ENCODE assay signal across 1 cellular context in genomic region chr1:21520899-21521716, GRCh38.
TF ChIP-seq lines count a peak whose summit lies in the region.

No MANE protein-coding gene starts in this region.

TF ChIP-seq in GM12878, 131 proteins besides CTCF, POLR2A, EP300 and RAD21 (continued from another document):
- TF ChIP-seq CUX1 (IDR thresholded peaks at IDR 0.05; ENCODE audit: insufficient replicate concordance, low read depth, low read length) (no peak), YBX1 (IDR thresholded peaks at IDR 0.05) (no peak), RB1 (IDR thresholded peaks at IDR 0.05; ENCODE audit: borderline replicate concordance) (no peak), NRF1 (conservative IDR thresholded peaks at IDR 0.05; ENCODE audit: low read depth, low read length) (no peak), HSF1 (IDR thresholded peaks at IDR 0.05; ENCODE audit: low read depth, low read length) (no peak), ZNF207 (IDR thresholded peaks at IDR 0.05; ENCODE audit: borderline replicate concordance) (no peak), MYB (IDR thresholded peaks at IDR 0.05; ENCODE audit: borderline replicate concordance, low read depth, low read length) (no peak), USF1 (IDR thresholded peaks at IDR 0.05; ENCODE audit: borderline replicate concordance, extremely low read length, insufficient read depth, low read depth, low read length) (no peak), MLLT1 (IDR thresholded peaks at IDR 0.05) (0 out of 2 replicates have a peak, but pooled peaks have one; percentile 53), RUNX3 (IDR thresholded peaks at IDR 0.05; ENCODE audit: low read length) (no peak), YY1 (IDR thresholded peaks at IDR 0.05; ENCODE audit: low read depth, low read length) (no peak), FOS (IDR thresholded peaks at IDR 0.05; ENCODE audit: borderline replicate concordance, extremely low read depth, insufficient read length) (no peak), EED (IDR thresholded peaks at IDR 0.05; ENCODE audit: low read depth) (peak; percentile 24; the same call in 1 of the 2 replicates), ESRRA (IDR thresholded peaks at IDR 0.05; ENCODE audit: low read length) (no peak), ZBTB4 (CRISPR knock-in tag; IDR thresholded peaks at IDR 0.05) (no peak), IRF3 (IDR thresholded peaks at IDR 0.05) (no peak), BRCA1 (IDR thresholded peaks at IDR 0.05; ENCODE audit: low read depth, low read length) (no peak), NR2F1 (conservative IDR thresholded peaks at IDR 0.05) (no peak), WRNIP1 (IDR thresholded peaks at IDR 0.05; ENCODE audit: borderline replicate concordance, low read depth, low read length) (no peak), CBX5 (IDR thresholded peaks at IDR 0.05; ENCODE audit: low read depth) (no peak), ETV6 (conservative IDR thresholded peaks at IDR 0.05 in 1 of 2, IDR thresholded peaks at IDR 0.05 in 1 of 2; ENCODE audit: borderline replicate concordance in 1 of 2, low read depth in 1 of 2) (no peak), SPI1 (IDR thresholded peaks at IDR 0.05; ENCODE audit: borderline replicate concordance, insufficient read depth, low read depth, low read length) (peak; percentile 64; the same call in 1 of the 2 replicates), KDM1A (IDR thresholded peaks at IDR 0.05; ENCODE audit: borderline replicate concordance) (no peak), IKZF2 (IDR thresholded peaks at IDR 0.05) (peak in 1 of 2 experiments; percentile 36; a peak in 3 of 4 replicates), POU2F2 (IDR thresholded peaks at IDR 0.05; ENCODE audit: borderline replicate concordance, low read depth, low read length) (no peak), CHD1 (IDR thresholded peaks at IDR 0.05; ENCODE audit: low read depth, low read length) (no peak), ZZZ3 (IDR thresholded peaks at IDR 0.05; ENCODE audit: control insufficient read depth, insufficient read length, low read depth) (no peak), MYC (IDR thresholded peaks at IDR 0.05; ENCODE audit: insufficient read depth, insufficient read length, insufficient replicate concordance, low read length, severe bottlenecking) (no peak), CREM (IDR thresholded peaks at IDR 0.05; ENCODE audit: low read depth) (no peak), EGR1 (IDR thresholded peaks at IDR 0.05; ENCODE audit: borderline replicate concordance in 1 of 2, low read depth in 2 of 2, low read length in 2 of 2) (no peak), ZSCAN29 (IDR thresholded peaks at IDR 0.05) (no peak), RELA (IDR thresholded peaks at IDR 0.05; ENCODE audit: borderline replicate concordance, partially characterized antibody) (no peak), CBX3 (IDR thresholded peaks at IDR 0.05; ENCODE audit: borderline replicate concordance, low read depth) (no peak)
